8 cellular contexts compared by ENCODE assay signal in the genomic region with DNA sequence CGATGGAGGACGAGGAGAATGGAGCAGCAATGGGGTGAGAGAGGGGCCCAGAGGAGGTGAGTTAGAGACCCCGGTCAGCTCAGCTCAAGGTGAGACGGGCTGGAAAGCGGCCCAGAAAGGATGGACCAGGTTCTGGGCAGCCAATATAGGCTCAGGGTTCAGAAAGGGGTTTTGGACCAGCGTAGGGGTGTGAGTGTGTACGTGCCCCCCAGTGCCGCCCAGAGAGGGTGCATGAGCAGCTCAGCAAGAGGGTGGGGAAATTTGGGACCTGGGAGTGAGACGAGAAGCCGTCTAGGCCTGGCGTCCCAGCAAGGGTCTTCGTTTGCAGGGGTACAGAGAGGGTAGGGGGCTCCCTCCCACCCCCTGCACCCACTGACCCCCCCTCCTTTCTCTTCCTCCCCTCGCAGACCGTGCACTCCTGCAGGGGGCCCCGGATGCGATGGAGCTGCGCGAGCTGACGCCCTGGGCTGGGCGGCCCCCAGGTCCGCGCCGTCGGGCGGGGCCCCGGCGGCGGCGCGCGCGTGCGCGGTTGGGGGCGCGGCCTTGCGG. TPM values are rescaled to one million over a fixed set of nuclear protein-coding genes. Genes with fewer than 3 reads are reported as not detected.
A peak's percentile ranks its signal among the peaks of the same experiment; 100 is the strongest.
DNase-seq lines count a peak whose midpoint lies in the region; TF ChIP-seq lines count a peak whose summit lies in the region.

No MANE protein-coding gene starts in this region.

- H3K9me3 Mint-ChIP-seq in progenitor cell of endocrine pancreas (ENCODE audit: low read depth) = no peaks in the 10 kb centered on the region

- CTCF ChIA-PET in RWPE1 (lab: Yijun Ruan, JAX) = interaction anchor here (0.5 to 1.5 kb wide), 6 partner anchors 18 to 1514 kb away, joined by 3 to 11 read pairs (median 4); no protein-coding TSS in a partner anchor

- peaks cover 1% of the 10 kb centered on the region for H3K4me1 Mint-ChIP-seq in progenitor cell of endocrine pancreas (ENCODE audit: low read depth)

- peak overlapping the region; percentile 73 for H3K4me3 Mint-ChIP-seq in progenitor cell of endocrine pancreas (ENCODE audit: low read depth)

- POLR2A ChIA-PET in RWPE1 (lab: Yijun Ruan, JAX; ENCODE audit: low non-redundant PET) = interaction anchor here (0.6 to 1.9 kb wide), 5 partner anchors 14 to 82 kb away, joined by 3 to 14 read pairs (median 4); a partner anchor contains a TSS

- H3K4me3 ChIP-seq in GM12865 (ENCODE audit: low read depth, low read length) = peak overlapping the region; percentile 45
- H3K4me3 ChIP-seq in fibroblast of pulmonary artery (replicated peaks; ENCODE audit: low read depth, low read length) = peak overlapping the region; percentile 45

- peaks cover 4% of the 10 kb centered on the region for H3K27me3 Mint-ChIP-seq in progenitor cell of endocrine pancreas

- H3K36me3 Mint-ChIP-seq in progenitor cell of endocrine pancreas (ENCODE audit: insufficient read depth) = no peaks in the 10 kb centered on the region

- H3K27ac ChIP-seq in RWPE1 = peak overlapping the region; percentile 89

- H3K27ac Mint-ChIP-seq in progenitor cell of endocrine pancreas = peak overlapping the region; percentile 91

- TF ChIP-seq CTCF in GM12865 (IDR thresholded peaks at IDR 0.05; ENCODE audit: insufficient read depth, low read depth, low read length, missing control alignments) = no peak
- no peak for TF ChIP-seq CTCF in RWPE1 (conservative IDR thresholded peaks at IDR 0.05; ENCODE audit: low read depth)
- no peak for TF ChIP-seq CTCF in fibroblast of pulmonary artery (IDR thresholded peaks at IDR 0.05; ENCODE audit: low read length, missing control alignments)
- TF ChIP-seq CTCF in progenitor cell of endocrine pancreas (IDR thresholded peaks at IDR 0.05; ENCODE audit: unreplicated experiment) = no peak

- DNase-seq in GM12865 (ENCODE audit: low read depth) (no peak), RWPE1 (ENCODE audit: low spot score) (no peak), fibroblast of pulmonary artery (ENCODE audit: low read depth) (no peak), progenitor cell of endocrine pancreas (ENCODE audit: low spot score, unreplicated experiment) (no peak), NCI-H526 treated with DMSO at 0.1 percent for 48 hours (lab: John Stamatoyannopoulos, UW) (no peak), NCI-H1436 (lab: John Stamatoyannopoulos, UW) (no peak), EL (no peak), GF-D8 (lab: John Stamatoyannopoulos, UW) (no peak)

RNA-seq across cellular contexts. Expression of a gene that starts 12.1 kb away (rescaled TPM):
- not detected in 2 replicates for total RNA-seq in progenitor cell of endocrine pancreas

RNA-seq across cellular contexts. Expression of a gene that starts 22.5 kb away (rescaled TPM):
- total RNA-seq in progenitor cell of endocrine pancreas = 1.9 and 2.1 TPM in 2 replicates

RNA-seq across cellular contexts. Expression of a gene that starts 23.8 kb away (rescaled TPM):
- not detected in 2 replicates for total RNA-seq in progenitor cell of endocrine pancreas

RNA-seq across cellular contexts. Expression of a gene that starts 36.5 kb away (rescaled TPM):
- total RNA-seq in progenitor cell of endocrine pancreas = 42.6 and 43.1 TPM in 2 replicates

RNA-seq across cellular contexts. Expression of a gene that starts 42.9 kb away (rescaled TPM):
- total RNA-seq in progenitor cell of endocrine pancreas = 5.8 and 5.9 TPM in 2 replicates
